Comparison of ENCODE assay signal across 11 cellular contexts in genomic region chr17:50955160-50955559, GRCh38.
DNase-seq lines count a peak whose midpoint lies in the region; ATAC-seq, FAIRE-seq and TF ChIP-seq lines count a peak whose summit lies in the region.
"Had no signal": no experiment of that assay in that cellular context is flagged by ENCODE, and none has a peak within 500 bp of the region (broad histone marks: within the 10 kb centered on the region; RNA-seq: fewer than 3 reads in every experiment).

No MANE protein-coding gene starts in this region.

- H3K27me3 ChIP-seq in esophagus muscularis mucosa (no peaks in the 10 kb centered on the region), ovary (no peaks in the 10 kb centered on the region), uterus (no peaks in the 10 kb centered on the region)
- H3K27me3 ChIP-seq: colonic mucosa had no signal

- H3K36me3 ChIP-seq in esophagus muscularis mucosa (peaks cover 0 to 12% (median 5%) of the 10 kb centered on the region in 4 donors), ovary (no peaks in the 10 kb centered on the region), uterus (no peaks in the 10 kb centered on the region)
- H3K36me3 ChIP-seq: colonic mucosa had no signal

- H3K27ac ChIP-seq in esophagus muscularis mucosa (replicated peaks in 1 of 4) (peak overlapping the region; percentile 63 to 76 (median 66)), ovary (peak overlapping the region; percentile 25 to 36), uterus (peak overlapping the region; percentile 68 to 72)
- H3K27ac ChIP-seq: colonic mucosa had no signal

- no peak for FAIRE-seq in GM12892 (lab: Jason Lieb, UNC)

- no peak for TF ChIP-seq CTCF in esophagus muscularis mucosa (IDR thresholded peaks at IDR 0.05)
- TF ChIP-seq CTCF in ovary (IDR thresholded peaks at IDR 0.05) = no peak
- no peak for TF ChIP-seq CTCF in uterus (IDR thresholded peaks at IDR 0.05)

- no peak for ATAC-seq in Right ventricle myocardium superior (ENCODE audit: poor library complexity)
- no peak for ATAC-seq in left ventricle myocardium superior

- H3K4me1 ChIP-seq in esophagus muscularis mucosa = peaks cover 33 to 64% (median 60%) of the 10 kb centered on the region in 4 donors
- peaks cover 23% of the 10 kb centered on the region for H3K4me1 ChIP-seq in ovary (ENCODE audit: insufficient read depth)
- peaks cover under 1 to 8% of the 10 kb centered on the region in 2 donors for H3K4me1 ChIP-seq in uterus

- TF ChIP-seq POLR2A in esophagus muscularis mucosa (IDR thresholded peaks at IDR 0.05; ENCODE audit: low read depth) = no peak
- no peak for TF ChIP-seq POLR2A in ovary (IDR thresholded peaks at IDR 0.05)
- TF ChIP-seq POLR2A in uterus (IDR thresholded peaks at IDR 0.05) = no peak
- TF ChIP-seq POLR2A in GM12892 (IDR thresholded peaks at IDR 0.05; ENCODE audit: low read depth, low read length) = no peak

- peak; percentile 24 for DNase-seq in Right ventricle myocardium superior
- no peak for DNase-seq in left ventricle myocardium superior
- no peak for DNase-seq in esophagus muscularis mucosa (ENCODE audit: extremely low spot score)
- DNase-seq in ovary = no peak
- DNase-seq in uterus = no peak
- no peak for DNase-seq in GM12892 (ENCODE audit: insufficient read length)
- DNase-seq in HT-29 (ENCODE audit: low spot score) = no peak
- DNase-seq in NCI-H2196 treated with DMSO at 0.1 percent for 48 hours (lab: John Stamatoyannopoulos, UW; ENCODE audit: unreplicated experiment) = no peak
- DNase-seq: activated naive CD4-positive, alpha-beta T cell; colonic mucosa; foreskin fibroblast had no signal

- H3K9me3 ChIP-seq in esophagus muscularis mucosa (no peaks in the 10 kb centered on the region), ovary (no peaks in the 10 kb centered on the region), uterus (no peaks in the 10 kb centered on the region)
- H3K9me3 ChIP-seq: colonic mucosa had no signal

- TF ChIP-seq EP300 in esophagus muscularis mucosa (IDR thresholded peaks at IDR 0.05) (no peak), ovary (IDR thresholded peaks at IDR 0.05) (no peak)

- intact Hi-C loops in Right ventricle myocardium superior (cut with DNase I) (loop anchor here (2.0 kb wide), 1 partner anchor 102 kb away; no protein-coding TSS in a partner anchor), left ventricle myocardium superior (cut with micrococcal nuclease) (no loop called here), esophagus muscularis mucosa (cut with DNase I) (loop anchor here (5.0 to 10.0 kb wide), 3 partner anchors 103 to 410 kb away; partner anchors contain the start of gene SPATA20), ovary (cut with DNase I) (loop anchor here in 2 of 4 donors (5.0 to 10.0 kb wide), 2 partner anchors 103 to 170 kb away; no protein-coding TSS in a partner anchor), uterus (cut with DNase I; ENCODE audit: low total_unique reads) (no loop called here)

- H3K4me3 ChIP-seq in esophagus muscularis mucosa (no peak overlapping the region), ovary (no peak overlapping the region), uterus (no peak overlapping the region)
- H3K4me3 ChIP-seq: colonic mucosa had no signal

- WGBS in esophagus muscularis mucosa = 96% methylated on average over 5 of the region's 8 CpGs
- 79 to 92% (median 85%) methylated on average over 8 of the region's 8 CpGs for WGBS in ovary, 3 donors

Comparison
In these comparisons a context has a peak if more than half of its experiments do, and no peak if none do; other contexts are left out.
1. intact Hi-C loops: an anchor here in Right ventricle myocardium superior (2.0 kb wide) and esophagus muscularis mucosa (5.0 to 10.0 kb wide); none called in left ventricle myocardium superior and uterus.